Comparison of ENCODE assay signal across 8 cellular contexts in genomic region chr16:74667215-74667765, GRCh38. TPM values are rescaled to one million over a fixed set of nuclear protein-coding genes. Genes with fewer than 3 reads are reported as not detected.
DNase-seq lines count a peak whose midpoint lies in the region; ATAC-seq and TF ChIP-seq lines count a peak whose summit lies in the region.

No MANE protein-coding gene starts in this region.

- ATAC-seq in CD4-positive, alpha-beta T cell (ENCODE audit: poor library complexity) = no peak
- ATAC-seq in mucosa of descending colon (no peak), HG03095 (IDR thresholded peaks at IDR 0.05; ENCODE audit: unreplicated experiment) (no peak), GM18870 (IDR thresholded peaks at IDR 0.05; ENCODE audit: unreplicated experiment) (no peak)

- H3K4me3 Mint-ChIP-seq in CD4-positive, alpha-beta T cell = peak overlapping the region; percentile 99

- intact Hi-C loops in CD4-positive, alpha-beta T cell (cut with DNase I, micrococcal nuclease) = loop anchor here (2.0 to 10.0 kb wide), 8 partner anchors 35 to 978 kb away; partner anchors contain the start of genes MLKL (in 2 of the 2), CFDP1 (in 1 of the 2), GABARAPL2 (in 1 of the 2) and GLG1 (in 1 of the 2)
- intact Hi-C loops in mucosa of descending colon (cut with DNase I, micrococcal nuclease) = no loop called here

- peak in 6 of 10 experiments; percentile 4 to 38 (median 8) for DNase-seq in CD4-positive, alpha-beta T cell
- peak; percentile 45 for DNase-seq in HT1080 (ENCODE audit: low read depth)
- DNase-seq in mucosa of descending colon = peak in 2 of 3 donors; percentile 42 to 48

- H3K9ac ChIP-seq in endocrine pancreas (ENCODE audit: control insufficient read depth, insufficient read depth, low read length) (no peak overlapping the region), stomach smooth muscle (ENCODE audit: low read length in 2 of 2) (peak overlapping the region; percentile 47 to 65)

- no peaks in the 10 kb centered on the region for H3K27me3 ChIP-seq in CD4-positive, alpha-beta T cell (ENCODE audit: control insufficient read depth, insufficient read depth, low read length)
- H3K27me3 ChIP-seq in endocrine pancreas (ENCODE audit: control insufficient read depth, insufficient read depth, low read length) (no peaks in the 10 kb centered on the region), stomach smooth muscle (ENCODE audit: control insufficient read depth in 1 of 2, insufficient read depth in 2 of 2, low read length in 2 of 2) (no peaks in the 10 kb centered on the region)

- peaks cover 44% of the 10 kb centered on the region for H3K36me3 Mint-ChIP-seq in CD4-positive, alpha-beta T cell (ENCODE audit: low read depth)

- H3K36me3 ChIP-seq in endocrine pancreas (ENCODE audit: control insufficient read depth, insufficient read depth, low read length) (peaks cover 4% of the 10 kb centered on the region), mucosa of descending colon (ENCODE audit: low read depth) (no peaks in the 10 kb centered on the region), stomach smooth muscle (ENCODE audit: control insufficient read depth in 2 of 2, insufficient read depth in 2 of 2, low read length in 2 of 2) (peaks cover 7 to 18% of the 10 kb centered on the region in 2 donors)

- no peaks in the 10 kb centered on the region for H3K9me3 Mint-ChIP-seq in CD4-positive, alpha-beta T cell

- H3K4me3 ChIP-seq in WI38 (ENCODE audit: low read depth, low read length) = peak overlapping the region; percentile 64
- peak overlapping the region; percentile 91 for H3K4me3 ChIP-seq in endocrine pancreas (ENCODE audit: control insufficient read depth, insufficient read depth, low read length)
- H3K4me3 ChIP-seq in mucosa of descending colon = peak overlapping the region; percentile 83
- H3K4me3 ChIP-seq in stomach smooth muscle (ENCODE audit: low read length in 2 of 2) = peak overlapping the region; percentile 71 to 93

- no peaks in the 10 kb centered on the region for H3K9me3 ChIP-seq in CD4-positive, alpha-beta T cell (ENCODE audit: control insufficient read depth, low read length)
- no peaks in the 10 kb centered on the region for H3K9me3 ChIP-seq in endocrine pancreas (ENCODE audit: control insufficient read depth, low read length)
- no peaks in the 10 kb centered on the region for H3K9me3 ChIP-seq in mucosa of descending colon
- no peaks in the 10 kb centered on the region for H3K9me3 ChIP-seq in stomach smooth muscle (ENCODE audit: control insufficient read depth in 2 of 2, low read length in 2 of 2)

- POLR2A ChIA-PET in CD4-positive, alpha-beta T cell (lab: Charles Lee) = interaction anchor here (0.6 to 2.8 kb wide), 18 partner anchors 9 to 981 kb away, joined by 3 to 34 read pairs (median 6); partner anchors contain the start of genes ADAT1, GABARAPL2, GLG1 and KARS1

- H3K27me3 Mint-ChIP-seq in CD4-positive, alpha-beta T cell = no peaks in the 10 kb centered on the region

- TF ChIP-seq CTCF in CD4-positive, alpha-beta T cell (IDR thresholded peaks at IDR 0.05) = no peak
- no peak for TF ChIP-seq CTCF in WI38 (IDR thresholded peaks at IDR 0.05; ENCODE audit: low read depth, low read length)
- no peak for TF ChIP-seq CTCF in mucosa of descending colon (IDR thresholded peaks at IDR 0.05)

- CTCF ChIA-PET in CD4-positive, alpha-beta T cell (lab: Charles Lee) = interaction anchor here (0.7 to 1.5 kb wide), 3 partner anchors 16 to 61 kb away, joined by 3 to 5 read pairs (median 4); partner anchors contain the start of gene GLG1

- peaks cover 37% of the 10 kb centered on the region for H3K4me1 Mint-ChIP-seq in CD4-positive, alpha-beta T cell (ENCODE audit: low read depth)

- H3K27ac ChIP-seq in CD4-positive, alpha-beta T cell (ENCODE audit: low read depth, low read length) = no peak overlapping the region
- peak overlapping the region; percentile 63 for H3K27ac ChIP-seq in stomach smooth muscle (ENCODE audit: low read length)

- H3K27ac Mint-ChIP-seq in CD4-positive, alpha-beta T cell = peak overlapping the region; percentile 95

- H3K4me1 ChIP-seq in endocrine pancreas (ENCODE audit: control insufficient read depth, insufficient read depth, low read length) = peaks cover 3% of the 10 kb centered on the region
- peaks cover 14% of the 10 kb centered on the region for H3K4me1 ChIP-seq in mucosa of descending colon (ENCODE audit: low read depth)
- peaks cover 10% of the 10 kb centered on the region for H3K4me1 ChIP-seq in stomach smooth muscle (ENCODE audit: control insufficient read depth, insufficient read depth, low read length)

RNA-seq across cellular contexts. Expression of gene RFWD3, which starts 0.6 kb away (rescaled TPM):
- 10 to 100 TPM; 44.9 to 47.0 TPM for total RNA-seq in CD4-positive, alpha-beta T cell
- total RNA-seq in HT1080 (2014; rRNA removed; shearing (Covaris generic)) = 41.9 and 64.9 TPM in 2 replicates
- 32.8 and 34.3 TPM in 2 replicates for polyA plus RNA-seq in HT1080 (2015; cell fraction: cytosol; rRNA removed)
- 68.9 and 73.9 TPM in 2 replicates for polyA plus RNA-seq in HT1080 (2015; cell fraction: nucleus; rRNA removed)
- total RNA-seq in mucosa of descending colon = 10 to 100 TPM; 19.0 to 27.9 (median 25.7) TPM

RNA-seq across cellular contexts. Expression of gene MLKL, which starts 33.4 kb away (rescaled TPM):
- 10 to 100 TPM; 29.1 to 30.0 TPM for total RNA-seq in CD4-positive, alpha-beta T cell
- total RNA-seq in HT1080 (2014; rRNA removed; shearing (Covaris generic)) = 54.9 and 57.4 TPM in 2 replicates
- 17.8 and 20.6 TPM in 2 replicates for polyA plus RNA-seq in HT1080 (2015; cell fraction: cytosol; rRNA removed)
- 37.8 and 45.4 TPM in 2 replicates for polyA plus RNA-seq in HT1080 (2015; cell fraction: nucleus; rRNA removed)
- total RNA-seq in mucosa of descending colon = 10 to 100 TPM; 10.5 to 23.4 (median 18.0) TPM

Comparison
In these comparisons a context has a peak if more than half of its experiments do, and no peak if none do; other contexts are left out.
1. intact Hi-C loops: an anchor here in CD4-positive, alpha-beta T cell (2.0 to 10.0 kb wide); none called in mucosa of descending colon.